Comparison of ENCODE assay signal across 25 cellular contexts in genomic region chr16:23867566-23867965, GRCh38. TPM values are rescaled to one million over a fixed set of nuclear protein-coding genes. Genes with fewer than 3 reads are reported as not detected.
"Had no signal": no experiment of that assay in that cellular context is flagged by ENCODE, and none has a peak within 500 bp of the region (broad histone marks: within the 10 kb centered on the region; RNA-seq: fewer than 3 reads in every experiment).

No MANE protein-coding gene starts in this region.

- H3K9me3 ChIP-seq: breast epithelium, esophagus squamous epithelium, heart right ventricle, mucosa of descending colon, thoracic aorta, vagina had no signal

- DNase-seq: activated CD4-positive, alpha-beta T cell treated with anti-CD3 and anti-CD28 coated beads for 1 hour; activated CD4-positive, alpha-beta T cell treated with anti-CD3 and anti-CD28 coated beads, Interleukin-2, amount 50 U/mL, for 1 hour; activated CD8-positive, alpha-beta T cell treated with anti-CD3 and anti-CD28 coated beads, Interleukin-2, amount 10 ng/mL, durations not matched to agents 7 days and 5 days; activated effector memory CD4-positive, alpha-beta T cell treated with Interleukin-2 at 50 U/mL for 16 hours; activated naive CD4-positive, alpha-beta T cell treated with anti-CD3 and anti-CD28 coated beads for 36 hours; activated naive CD8-positive, alpha-beta T cell treated with anti-CD3 and anti-CD28 coated beads, Interleukin-2, amount 10 ng/mL, durations not matched to agents 7 days and 5 days; amniotic stem cell; esophagus squamous epithelium; heart right ventricle; left colon; mesendoderm; mucosa of descending colon; stimulated activated CD4-positive, alpha-beta T cell treated with anti-CD3 and anti-CD28 coated beads, Interleukin-2, amount 100 ng/mL, for 48 hours; stimulated activated CD8-positive, alpha-beta memory T cell treated with anti-CD3 and anti-CD28 coated beads, Interleukin-4, amount 100 ng/mL, for 48 hours; stimulated activated naive CD4-positive, alpha-beta T cell treated with Interleukin-2 at 50 U/mL for 16 hours; WERI-Rb-1 had no signal

- H3K27me3 Mint-ChIP-seq: activated naive CD8-positive, alpha-beta T cell treated with anti-CD3 and anti-CD28 coated beads, Interleukin-2, amount 10 ng/mL, durations not matched to agents 7 days and 5 days; central memory CD8-positive, alpha-beta T cell had no signal

- H3K36me3 ChIP-seq: breast epithelium, esophagus squamous epithelium, heart right ventricle, neural progenitor cell, thoracic aorta, vagina, WERI-Rb-1 had no signal

- H3K27ac Mint-ChIP-seq: activated CD8-positive, alpha-beta T cell treated with anti-CD3 and anti-CD28 coated beads, Interleukin-2, amount 10 ng/mL, durations not matched to agents 7 days and 5 days; activated naive CD4-positive, alpha-beta T cell treated with anti-CD3 and anti-CD28 coated beads for 36 hours; neural progenitor cell; T-helper 2 cell treated with Interferon-gamma antibody and Interleukin-4, amounts not matched to agents 5 μg/mL and 100 μg/mL, for 36 hours; type B pancreatic cell had no signal

- H3K9me3 Mint-ChIP-seq: activated naive CD4-positive, alpha-beta T cell treated with anti-CD3 and anti-CD28 coated beads for 36 hours; activated naive CD8-positive, alpha-beta T cell treated with anti-CD3 and anti-CD28 coated beads, Interleukin-2, amount 10 ng/mL, durations not matched to agents 7 days and 5 days; central memory CD8-positive, alpha-beta T cell; neural progenitor cell; T-helper 2 cell treated with Interferon-gamma antibody and Interleukin-4, amounts not matched to agents 5 μg/mL and 100 μg/mL, for 36 hours; type B pancreatic cell had no signal

- H3K4me3 ChIP-seq: breast epithelium, esophagus squamous epithelium, heart right ventricle, mucosa of descending colon, neural progenitor cell, thoracic aorta, vagina had no signal

- ATAC-seq: activated CD8-positive, alpha-beta T cell treated with anti-CD3 and anti-CD28 coated beads, Interleukin-2, amount 10 ng/mL, durations not matched to agents 7 days and 5 days; heart right ventricle; left colon; mucosa of descending colon had no signal

- H3K4me1 Mint-ChIP-seq: neural progenitor cell had no signal

- H3K4me2 ChIP-seq: neural progenitor cell had no signal

- H3K27me3 ChIP-seq: breast epithelium, vagina had no signal

- H3K27ac ChIP-seq: breast epithelium, esophagus squamous epithelium, heart right ventricle, neural progenitor cell, thoracic aorta, vagina, WERI-Rb-1 had no signal

- H3K36me3 Mint-ChIP-seq: neural progenitor cell, type B pancreatic cell had no signal

- H3K9ac ChIP-seq: neural progenitor cell had no signal

- H3K4me1 ChIP-seq: breast epithelium, vagina had no signal

- H3K4me3 Mint-ChIP-seq: activated CD8-positive, alpha-beta T cell treated with anti-CD3 and anti-CD28 coated beads, Interleukin-2, amount 10 ng/mL, durations not matched to agents 7 days and 5 days; activated naive CD4-positive, alpha-beta T cell treated with anti-CD3 and anti-CD28 coated beads for 36 hours; activated naive CD8-positive, alpha-beta T cell treated with anti-CD3 and anti-CD28 coated beads, Interleukin-2, amount 10 ng/mL, durations not matched to agents 7 days and 5 days; central memory CD8-positive, alpha-beta T cell; neural progenitor cell; T-helper 2 cell treated with Interferon-gamma antibody and Interleukin-4, amounts not matched to agents 5 μg/mL and 100 μg/mL, for 36 hours; type B pancreatic cell had no signal

RNA-seq across cellular contexts. Expression of gene PRKCB, which starts 31.8 kb away (rescaled TPM):
- total RNA-seq: dermis microvascular lymphatic vessel endothelial cell, renal cortical epithelial cell had no signal
